ENCODE assay signal across 9 cellular contexts in the genomic region with DNA sequence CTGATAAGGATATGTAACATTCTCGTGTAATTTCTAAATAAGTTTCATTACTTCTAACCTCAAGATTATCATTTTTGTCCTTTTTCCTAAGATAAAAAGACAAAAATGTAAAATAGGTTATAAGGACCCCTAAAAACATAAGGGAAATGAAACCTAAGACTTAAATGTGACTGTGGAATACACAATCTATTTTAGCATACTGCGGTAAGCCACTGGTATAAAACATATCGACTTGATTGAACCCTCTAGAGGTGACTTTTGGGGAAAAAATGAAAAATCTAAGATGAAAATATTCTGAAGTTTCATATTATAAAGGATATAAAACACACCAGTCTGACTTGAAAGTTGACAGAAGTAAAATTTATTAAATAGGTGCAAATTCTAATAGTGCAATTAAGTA. TPM values are rescaled to one million over a fixed set of nuclear protein-coding genes. Genes with fewer than 3 reads are reported as not detected.
A peak's percentile ranks its signal among the peaks of the same experiment; 100 is the strongest.
DNase-seq lines count a peak whose midpoint lies in the region; ATAC-seq and TF ChIP-seq lines count a peak whose summit lies in the region.
"Had no signal": no experiment of that assay in that cellular context is flagged by ENCODE, and none has a peak within 500 bp of the region (broad histone marks: within the 10 kb centered on the region; RNA-seq: fewer than 3 reads in every experiment).

No MANE protein-coding gene starts in this region.

- peaks cover 48% of the 10 kb centered on the region for H3K36me3 Mint-ChIP-seq in MCF 10A (ENCODE audit: insufficient read depth, unreplicated experiment)
- peaks cover 13% of the 10 kb centered on the region for H3K36me3 Mint-ChIP-seq in neural progenitor cell

- H3K4me2 ChIP-seq in DND-41 (ENCODE audit: insufficient read depth, low read length) = peak overlapping the region; percentile 95; the same call in 1 of the 2 replicates
- peak overlapping the region; percentile 84 for H3K4me2 ChIP-seq in Loucy (ENCODE audit: low read depth, low read length, poor library complexity, severe bottlenecking)
- peak overlapping the region; percentile 92 for H3K4me2 ChIP-seq in neural progenitor cell

- H3K27me3 ChIP-seq in DND-41 (ENCODE audit: insufficient read depth, low read length, poor library complexity) = no peaks in the 10 kb centered on the region
- H3K27me3 ChIP-seq in Loucy (ENCODE audit: insufficient read depth, low read length, poor library complexity, severe bottlenecking) = no peaks in the 10 kb centered on the region
- no peaks in the 10 kb centered on the region for H3K27me3 ChIP-seq in neural progenitor cell

- CTCF ChIA-PET in MCF 10A (lab: Yijun Ruan, JAX) = interaction anchor here (2.2 kb wide), 1 partner anchor 116 kb away, joined by 7 read pairs; no protein-coding TSS in a partner anchor

- POLR2A ChIA-PET in MCF 10A (lab: Yijun Ruan, JAX) = interaction anchor here (1.1 to 3.2 kb wide), 6 partner anchors 10 to 218 kb away, joined by 4 to 25 read pairs (median 14); no protein-coding TSS in a partner anchor

- ATAC-seq in DND-41 (ENCODE audit: insufficient read depth, low read depth) (no peak), HG03139 (IDR thresholded peaks at IDR 0.05; ENCODE audit: unreplicated experiment) (no peak), HG02623 (IDR thresholded peaks at IDR 0.05; ENCODE audit: unreplicated experiment) (no peak), HG02678 (IDR thresholded peaks at IDR 0.05; ENCODE audit: unreplicated experiment) (no peak)

- no peak overlapping the region for H2AFZ ChIP-seq in DND-41 (ENCODE audit: low read depth, low read length)
- H2AFZ ChIP-seq in Loucy (ENCODE audit: low read length) = no peak overlapping the region
- no peak overlapping the region for H2AFZ ChIP-seq in neural progenitor cell (replicated peaks)

- H3K36me3 ChIP-seq in DND-41 (ENCODE audit: insufficient read depth, low read length) = no peaks in the 10 kb centered on the region
- H3K36me3 ChIP-seq in Loucy (ENCODE audit: insufficient read depth, low read length) = no peaks in the 10 kb centered on the region
- no peaks in the 10 kb centered on the region for H3K36me3 ChIP-seq in neural progenitor cell

- no peak for DNase-seq in DND-41
- no peak for DNase-seq in MCF 10A (ENCODE audit: unreplicated experiment)
- no peak for DNase-seq in neural progenitor cell (ENCODE audit: low spot score)
- no peak for DNase-seq in amygdala (lab: John Stamatoyannopoulos, UW)
- DNase-seq: stimulated activated CD4-positive, alpha-beta T cell treated with anti-CD3 and anti-CD28 coated beads, Interleukin-4, amount 100 ng/mL, for 24 hours had no signal

- H3K27ac ChIP-seq in DND-41 (ENCODE audit: low read length) (no peak overlapping the region), neural progenitor cell (no peak overlapping the region)

- H3F3A ChIP-seq in Loucy (ENCODE audit: low read depth) = no peaks in the 10 kb centered on the region
- peaks cover 27% of the 10 kb centered on the region for H3F3A ChIP-seq in neural progenitor cell (ENCODE audit: low read depth)

- H3K27ac Mint-ChIP-seq in MCF 10A (ENCODE audit: low read depth, unreplicated experiment) (peak overlapping the region; percentile 98), neural progenitor cell (no peak overlapping the region)

- no TSS peak for BruUV-seq in MCF 10A (replicated peaks; lab: Mats Ljungman, UMichigan)

- H3K9ac ChIP-seq in DND-41 (ENCODE audit: low read depth, low read length) (peak overlapping the region; percentile 56), Loucy (ENCODE audit: low read depth, low read length, poor library complexity, severe bottlenecking) (peak overlapping the region; percentile 64), neural progenitor cell (no peak overlapping the region)

- peaks cover 27% of the 10 kb centered on the region for H3K4me1 ChIP-seq in DND-41 (ENCODE audit: insufficient read depth, low read length)
- H3K4me1 ChIP-seq in Loucy (ENCODE audit: insufficient read depth, low read length, poor library complexity, severe bottlenecking) = peaks cover 58% of the 10 kb centered on the region
- H3K4me1 ChIP-seq in neural progenitor cell = peaks cover 32% of the 10 kb centered on the region

- H3K9me2 ChIP-seq in Loucy (replicated peaks; ENCODE audit: low read depth, low read length) = no peaks in the 10 kb centered on the region

- H3K4me3 Mint-ChIP-seq in MCF 10A (ENCODE audit: unreplicated experiment) (peak overlapping the region; percentile 100), neural progenitor cell (no peak overlapping the region)

- H3K79me2 ChIP-seq in DND-41 (ENCODE audit: insufficient read depth, low read length) = peaks cover 55% of the 10 kb centered on the region
- H3K79me2 ChIP-seq in Loucy (ENCODE audit: insufficient read depth, low read length) = peaks cover 61% of the 10 kb centered on the region
- peaks cover 63% of the 10 kb centered on the region for H3K79me2 ChIP-seq in neural progenitor cell (ENCODE audit: low read depth)

- H3K27me3 Mint-ChIP-seq in MCF 10A (ENCODE audit: insufficient read depth, unreplicated experiment) (no peaks in the 10 kb centered on the region), neural progenitor cell (ENCODE audit: insufficient read depth, low read depth) (peaks cover 2% of the 10 kb centered on the region)

- intact Hi-C loops in MCF 10A (cut with micrococcal nuclease) = loop anchor here (1.0 to 5.0 kb wide), 5 partner anchors 84 to 454 kb away; no protein-coding TSS in a partner anchor

- H4K20me1 ChIP-seq in DND-41 (ENCODE audit: insufficient read depth, low read length) (peaks cover 6% of the 10 kb centered on the region; the same call in 1 of the 2 replicates), Loucy (ENCODE audit: insufficient read depth, low read length, poor library complexity, severe bottlenecking) (peaks cover 50% of the 10 kb centered on the region), neural progenitor cell (ENCODE audit: low read depth) (peaks cover 53% of the 10 kb centered on the region)

- no peak for TF ChIP-seq CTCF in DND-41 (IDR thresholded peaks at IDR 0.05; ENCODE audit: borderline replicate concordance, extremely low read depth, low read length, poor library complexity, severe bottlenecking)
- no peak for TF ChIP-seq CTCF in Loucy (conservative IDR thresholded peaks at IDR 0.05; ENCODE audit: low read length)
- no peak for TF ChIP-seq CTCF in MCF 10A (IDR thresholded peaks at IDR 0.05; ENCODE audit: unreplicated experiment)
- TF ChIP-seq CTCF in neural progenitor cell (IDR thresholded peaks at IDR 0.05) = no peak

- H3K9me3 Mint-ChIP-seq in MCF 10A (ENCODE audit: unreplicated experiment) = no peaks in the 10 kb centered on the region
- H3K9me3 Mint-ChIP-seq in neural progenitor cell = no peaks in the 10 kb centered on the region

- no peaks in the 10 kb centered on the region for H3K9me3 ChIP-seq in DND-41 (ENCODE audit: insufficient read depth, low read length, severe bottlenecking)
- H3K9me3 ChIP-seq in Loucy (ENCODE audit: insufficient read depth, low read depth, low read length) = no peaks in the 10 kb centered on the region
- no peaks in the 10 kb centered on the region for H3K9me3 ChIP-seq in neural progenitor cell (ENCODE audit: low read depth)

- H3K4me3 ChIP-seq in DND-41 (ENCODE audit: low read depth in 1 of 2, low read length in 2 of 2) (no peak overlapping the region), Loucy (ENCODE audit: low read length, poor library complexity, severe bottlenecking) (peak overlapping the region; percentile 97), neural progenitor cell (peak overlapping the region; percentile 90)

- peaks cover 29% of the 10 kb centered on the region for H3K4me1 Mint-ChIP-seq in MCF 10A (ENCODE audit: insufficient read depth, unreplicated experiment)
- peaks cover 17% of the 10 kb centered on the region for H3K4me1 Mint-ChIP-seq in neural progenitor cell

RNA-seq across cellular contexts. Expression of gene NAMPT, which starts 1.9 kb away (rescaled TPM):
- total RNA-seq in MCF 10A (2022) (379 and 392 TPM in 2 replicates), neural progenitor cell (ENCODE audit: low replicate concordance) (84.8 and 143 TPM in 2 replicates)

Comparison
In these comparisons a context has a peak if more than half of its experiments do, and no peak if none do; other contexts are left out.
1. H3K4me3 ChIP-seq: peak in Loucy (single experiment) and neural progenitor cell (single experiment); none in DND-41 (0 of 2).
2. Peak in every context shown above with its lines, with median percentiles within 50 percentile points of each other: H3K4me2 ChIP-seq.